In genomic region chr10:133400624-133401424, GRCh38 we compare ENCODE assay signal across 9 cellular contexts. TPM values are rescaled to one million over a fixed set of nuclear protein-coding genes. Genes with fewer than 3 reads are reported as not detected.
DNase-seq lines count a peak whose midpoint lies in the region; ATAC-seq lines count a peak whose summit lies in the region.
"Had no signal": no experiment of that assay in that cellular context is flagged by ENCODE, and none has a peak within 500 bp of the region (broad histone marks: within the 10 kb centered on the region; RNA-seq: fewer than 3 reads in every experiment).

No MANE protein-coding gene starts in this region.

- peak; percentile 41 to 46 for ATAC-seq in activated T-cell treated with anti-CD3 and anti-CD28 coated beads, Interleukin-2, amount 50 U/mL, for 4 hours
- peak; percentile 77 for ATAC-seq in HG02885 (IDR thresholded peaks at IDR 0.05; ENCODE audit: poor library complexity, unreplicated experiment)
- peak; percentile 72 for ATAC-seq in stimulated activated naive CD8-positive, alpha-beta T cell treated with anti-CD3 and anti-CD28 coated beads, Interleukin-15, amount 100 ng/mL, for 72 hours

- H3K36me3 Mint-ChIP-seq in activated T-cell treated with anti-CD3 and anti-CD28 coated beads, Interleukin-2, amount 50 U/mL, for 4 hours (ENCODE audit: insufficient read depth): peaks cover 45% of the 10 kb centered on the region
- peaks cover 53% of the 10 kb centered on the region for H3K36me3 Mint-ChIP-seq in activated T-helper 1 cell treated with anti-CD3 and anti-CD28 coated beads, Interleukin-12 subunit alpha, Interleukin-12 subunit beta, Interleukin-2, Interleukin-4 antibody, amounts not matched to agents 30 ng/mL and 10 ng/mL and 1 ng/mL, durations not matched to agents 14 hours and 24 hours and 36 hours (ENCODE audit: low read depth)

- intact Hi-C loops in activated T-helper 1 cell treated with anti-CD3 and anti-CD28 coated beads, Interleukin-12 subunit alpha, Interleukin-12 subunit beta, Interleukin-2, Interleukin-4 antibody, amounts not matched to agents 30 ng/mL and 10 ng/mL and 1 ng/mL, durations not matched to agents 14 hours and 24 hours and 36 hours (cut with micrococcal nuclease): no loop called here

- no peaks in the 10 kb centered on the region for H3K27me3 Mint-ChIP-seq in activated T-cell treated with anti-CD3 and anti-CD28 coated beads, Interleukin-2, amount 50 U/mL, for 4 hours (ENCODE audit: low read depth)
- no peaks in the 10 kb centered on the region for H3K27me3 Mint-ChIP-seq in activated T-helper 1 cell treated with anti-CD3 and anti-CD28 coated beads, Interleukin-12 subunit alpha, Interleukin-12 subunit beta, Interleukin-2, Interleukin-4 antibody, amounts not matched to agents 30 ng/mL and 10 ng/mL and 1 ng/mL, durations not matched to agents 14 hours and 24 hours and 36 hours (ENCODE audit: insufficient read depth)
- no peaks in the 10 kb centered on the region for H3K27me3 Mint-ChIP-seq in stimulated activated naive CD8-positive, alpha-beta T cell treated with anti-CD3 and anti-CD28 coated beads, Interleukin-15, amount 100 ng/mL, for 72 hours

- peak overlapping the region; percentile 70 for H3K27ac Mint-ChIP-seq in activated T-helper 1 cell treated with anti-CD3 and anti-CD28 coated beads, Interleukin-12 subunit alpha, Interleukin-12 subunit beta, Interleukin-2, Interleukin-4 antibody, amounts not matched to agents 30 ng/mL and 10 ng/mL and 1 ng/mL, durations not matched to agents 14 hours and 24 hours and 36 hours
- H3K27ac Mint-ChIP-seq in stimulated activated naive CD8-positive, alpha-beta T cell treated with anti-CD3 and anti-CD28 coated beads, Interleukin-15, amount 100 ng/mL, for 72 hours: peak overlapping the region in 1 of 2 donors; percentile 75

- no peak overlapping the region for H3K4me3 Mint-ChIP-seq in activated T-cell treated with anti-CD3 and anti-CD28 coated beads, Interleukin-2, amount 50 U/mL, for 4 hours
- H3K4me3 Mint-ChIP-seq in activated T-helper 1 cell treated with anti-CD3 and anti-CD28 coated beads, Interleukin-12 subunit alpha, Interleukin-12 subunit beta, Interleukin-2, Interleukin-4 antibody, amounts not matched to agents 30 ng/mL and 10 ng/mL and 1 ng/mL, durations not matched to agents 14 hours and 24 hours and 36 hours: peak overlapping the region; percentile 47
- peak overlapping the region in 1 of 2 donors; percentile 27 for H3K4me3 Mint-ChIP-seq in stimulated activated naive CD8-positive, alpha-beta T cell treated with anti-CD3 and anti-CD28 coated beads, Interleukin-15, amount 100 ng/mL, for 72 hours

- peaks cover 41% of the 10 kb centered on the region for H3K4me1 Mint-ChIP-seq in activated T-cell treated with anti-CD3 and anti-CD28 coated beads, Interleukin-2, amount 50 U/mL, for 4 hours (ENCODE audit: low read depth)
- peaks cover 38% of the 10 kb centered on the region for H3K4me1 Mint-ChIP-seq in activated T-helper 1 cell treated with anti-CD3 and anti-CD28 coated beads, Interleukin-12 subunit alpha, Interleukin-12 subunit beta, Interleukin-2, Interleukin-4 antibody, amounts not matched to agents 30 ng/mL and 10 ng/mL and 1 ng/mL, durations not matched to agents 14 hours and 24 hours and 36 hours (ENCODE audit: low read depth)
- H3K4me1 Mint-ChIP-seq in stimulated activated naive CD8-positive, alpha-beta T cell treated with anti-CD3 and anti-CD28 coated beads, Interleukin-15, amount 100 ng/mL, for 72 hours: peaks cover 82% of the 10 kb centered on the region

- no peaks in the 10 kb centered on the region for H3K9me3 Mint-ChIP-seq in activated T-cell treated with anti-CD3 and anti-CD28 coated beads, Interleukin-2, amount 50 U/mL, for 4 hours
- H3K9me3 Mint-ChIP-seq in activated T-helper 1 cell treated with anti-CD3 and anti-CD28 coated beads, Interleukin-12 subunit alpha, Interleukin-12 subunit beta, Interleukin-2, Interleukin-4 antibody, amounts not matched to agents 30 ng/mL and 10 ng/mL and 1 ng/mL, durations not matched to agents 14 hours and 24 hours and 36 hours: no peaks in the 10 kb centered on the region
- H3K9me3 Mint-ChIP-seq in stimulated activated naive CD8-positive, alpha-beta T cell treated with anti-CD3 and anti-CD28 coated beads, Interleukin-15, amount 100 ng/mL, for 72 hours: no peaks in the 10 kb centered on the region

- no peak for DNase-seq in activated T-cell treated with anti-CD3 and anti-CD28 coated beads, Interleukin-2, amount 50 U/mL, for 4 hours
- DNase-seq in activated T-cell treated with anti-CD3 and anti-CD28 coated beads for 4 hours: no peak
- no peak for DNase-seq in activated T-helper 1 cell treated with anti-CD3 and anti-CD28 coated beads, Interleukin-12 subunit alpha, Interleukin-12 subunit beta, Interleukin-2, Interleukin-4 antibody, amounts not matched to agents 30 ng/mL and 10 ng/mL and 1 ng/mL, durations not matched to agents 14 hours and 24 hours and 36 hours (ENCODE audit: low spot score)
- DNase-seq in stimulated activated naive CD8-positive, alpha-beta T cell treated with anti-CD3 and anti-CD28 coated beads, Interleukin-15, amount 100 ng/mL, for 72 hours: peak in 1 of 2 donors; percentile 9
- DNase-seq in cerebellar nuclear complex (lab: John Stamatoyannopoulos, UW): no peak
- no peak for DNase-seq in SKM-1 (lab: John Stamatoyannopoulos, UW; ENCODE audit: unreplicated experiment)
- DNase-seq in OCI-M1 (lab: John Stamatoyannopoulos, UW): no peak

RNA-seq across cellular contexts. Expression of gene MTG1, which starts 6.9 kb away (rescaled TPM):
- 10 to 100 TPM; 60.3 to 68.1 (median 67.1) TPM for total RNA-seq in activated T-cell treated with anti-CD3 and anti-CD28 coated beads, Interleukin-2, amount 50 U/mL, for 4 hours
- total RNA-seq in activated T-helper 1 cell treated with anti-CD3 and anti-CD28 coated beads, Interleukin-12 subunit alpha, Interleukin-12 subunit beta, Interleukin-2, Interleukin-4 antibody, amounts not matched to agents 30 ng/mL and 10 ng/mL and 1 ng/mL, durations not matched to agents 14 hours and 24 hours and 36 hours: 64.9 and 67.9 TPM in 2 replicates

RNA-seq across cellular contexts. Expression of gene PAOX, which starts 21.8 kb away (rescaled TPM):
- 1 to 10 TPM; 2.6 to 3.2 (median 2.9) TPM for total RNA-seq in activated T-cell treated with anti-CD3 and anti-CD28 coated beads, Interleukin-2, amount 50 U/mL, for 4 hours
- total RNA-seq in activated T-helper 1 cell treated with anti-CD3 and anti-CD28 coated beads, Interleukin-12 subunit alpha, Interleukin-12 subunit beta, Interleukin-2, Interleukin-4 antibody, amounts not matched to agents 30 ng/mL and 10 ng/mL and 1 ng/mL, durations not matched to agents 14 hours and 24 hours and 36 hours: 6.6 and 7.5 TPM in 2 replicates

RNA-seq across cellular contexts. Expression of gene SPRN, which starts 23.6 kb away (rescaled TPM):
- total RNA-seq in activated T-cell treated with anti-CD3 and anti-CD28 coated beads, Interleukin-2, amount 50 U/mL, for 4 hours: not detected
- not detected in 2 replicates for total RNA-seq in activated T-helper 1 cell treated with anti-CD3 and anti-CD28 coated beads, Interleukin-12 subunit alpha, Interleukin-12 subunit beta, Interleukin-2, Interleukin-4 antibody, amounts not matched to agents 30 ng/mL and 10 ng/mL and 1 ng/mL, durations not matched to agents 14 hours and 24 hours and 36 hours
- total RNA-seq: bronchial epithelial cell had no signal

RNA-seq across cellular contexts. Expression of gene ECHS1, which starts 27.7 kb away (rescaled TPM):
- 10 to 100 TPM; 53.1 to 55.6 (median 53.9) TPM for total RNA-seq in activated T-cell treated with anti-CD3 and anti-CD28 coated beads, Interleukin-2, amount 50 U/mL, for 4 hours
- total RNA-seq in activated T-helper 1 cell treated with anti-CD3 and anti-CD28 coated beads, Interleukin-12 subunit alpha, Interleukin-12 subunit beta, Interleukin-2, Interleukin-4 antibody, amounts not matched to agents 30 ng/mL and 10 ng/mL and 1 ng/mL, durations not matched to agents 14 hours and 24 hours and 36 hours: 69.3 and 69.6 TPM in 2 replicates

RNA-seq across cellular contexts. Expression of gene FUOM, which starts 43.0 kb away (rescaled TPM):
- total RNA-seq in activated T-cell treated with anti-CD3 and anti-CD28 coated beads, Interleukin-2, amount 50 U/mL, for 4 hours: 10 to 100 TPM; 40.7 to 47.4 (median 46.6) TPM
- 45.4 and 51.8 TPM in 2 replicates for total RNA-seq in activated T-helper 1 cell treated with anti-CD3 and anti-CD28 coated beads, Interleukin-12 subunit alpha, Interleukin-12 subunit beta, Interleukin-2, Interleukin-4 antibody, amounts not matched to agents 30 ng/mL and 10 ng/mL and 1 ng/mL, durations not matched to agents 14 hours and 24 hours and 36 hours
